In genomic region chr2:8983571-8983970, GRCh38 we compare ENCODE assay signal across 26 cellular contexts. TPM values are rescaled to one million over a fixed set of nuclear protein-coding genes. Genes with fewer than 3 reads are reported as not detected.
A peak's percentile ranks its signal among the peaks of the same experiment; 100 is the strongest.
DNase-seq lines count a peak whose midpoint lies in the region; ATAC-seq and TF ChIP-seq lines count a peak whose summit lies in the region.
"Had no signal": no experiment of that assay in that cellular context is flagged by ENCODE, and none has a peak within 500 bp of the region (broad histone marks: within the 10 kb centered on the region; RNA-seq: fewer than 3 reads in every experiment).

No MANE protein-coding gene starts in this region.

- H4K20me1 ChIP-seq in GM23338 (replicated peaks; ENCODE audit: insufficient read depth) (peaks cover 6% of the 10 kb centered on the region), osteoblast (ENCODE audit: insufficient read depth, low read length) (no peaks in the 10 kb centered on the region)

- H3K9me3 ChIP-seq in osteoblast (ENCODE audit: low read depth, low read length): no peaks in the 10 kb centered on the region
- H3K9me3 ChIP-seq: prostate gland, SJCRH30, suprapubic skin, upper lobe of right lung had no signal

- H3K27ac Mint-ChIP-seq in GM23338 (peak overlapping the region; percentile 82), endothelial cell (ENCODE audit: unreplicated experiment) (peak overlapping the region; percentile 49)
- H3K27ac Mint-ChIP-seq in activated CD4-positive, alpha-beta memory T cell treated with anti-CD3 and anti-CD28 coated beads for 36 hours: no peak overlapping the region
- H3K27ac Mint-ChIP-seq: activated CD4-positive, alpha-beta T cell treated with anti-CD3 and anti-CD28 coated beads for 36 hours; activated naive CD8-positive, alpha-beta T cell treated with anti-CD3 and anti-CD28 coated beads, Interleukin-2, amount 50 U/mL, for 24 hours; neural progenitor cell; stimulated activated memory B cell treated with anti-CD40 and anti-IgM and Interleukin-4, amounts not matched to agents 10 μg/mL and 1 μg/mL and 100 μg/mL, for 72 hours; T-helper 1 cell treated with Interleukin-12 subunit alpha and Interleukin-12 subunit beta and Interleukin-4 antibody, amounts not matched to agents 30 μg/mL and 1 μg/mL, for 36 hours had no signal

- H3K4me1 Mint-ChIP-seq in GM23338 (peaks cover 37% of the 10 kb centered on the region), endothelial cell (ENCODE audit: unreplicated experiment) (peaks cover 49% of the 10 kb centered on the region)
- H3K4me1 Mint-ChIP-seq in activated CD4-positive, alpha-beta memory T cell treated with anti-CD3 and anti-CD28 coated beads for 36 hours (ENCODE audit: low read depth): no peaks in the 10 kb centered on the region
- H3K4me1 Mint-ChIP-seq: activated CD4-positive, alpha-beta T cell treated with anti-CD3 and anti-CD28 coated beads for 36 hours had no signal

- H3K27me3 ChIP-seq in GM23338 (ENCODE audit: insufficient read depth) (no peaks in the 10 kb centered on the region), osteoblast (ENCODE audit: insufficient read depth, low read length) (no peaks in the 10 kb centered on the region)
- H3K27me3 ChIP-seq: foreskin keratinocyte, neural progenitor cell, SJCRH30, suprapubic skin, upper lobe of right lung had no signal

- H3K9me3 Mint-ChIP-seq in GM23338 (no peaks in the 10 kb centered on the region), endothelial cell (ENCODE audit: unreplicated experiment) (no peaks in the 10 kb centered on the region)
- H3K9me3 Mint-ChIP-seq in activated CD4-positive, alpha-beta memory T cell treated with anti-CD3 and anti-CD28 coated beads for 36 hours: no peaks in the 10 kb centered on the region
- H3K9me3 Mint-ChIP-seq: activated naive CD8-positive, alpha-beta T cell treated with anti-CD3 and anti-CD28 coated beads, Interleukin-2, amount 50 U/mL, for 24 hours; neural progenitor cell; stimulated activated memory B cell treated with anti-CD40 and anti-IgM and Interleukin-4, amounts not matched to agents 10 μg/mL and 1 μg/mL and 100 μg/mL, for 72 hours; T-helper 1 cell treated with Interleukin-12 subunit alpha and Interleukin-12 subunit beta and Interleukin-4 antibody, amounts not matched to agents 30 μg/mL and 1 μg/mL, for 36 hours had no signal

- no peak overlapping the region for H3K4me3 ChIP-seq in GM23338
- H3K4me3 ChIP-seq in osteoblast (ENCODE audit: insufficient read depth, low read length): no peak overlapping the region
- H3K4me3 ChIP-seq: neural progenitor cell, prostate gland, SJCRH30, suprapubic skin, upper lobe of right lung had no signal

- no peaks in the 10 kb centered on the region for H3F3A ChIP-seq in GM23338 (replicated peaks; ENCODE audit: low read depth)

- H3K4me2 ChIP-seq in GM23338 (no peak overlapping the region), osteoblast (ENCODE audit: insufficient read depth, low read length) (peak overlapping the region; percentile 67)

- H3K9me2 ChIP-seq in GM23338 (ENCODE audit: insufficient read depth): no peaks in the 10 kb centered on the region

- ATAC-seq in GM23338: no peak
- ATAC-seq in SK-N-SH treated with all-trans-retinoic acid at 6 μM for 48 hours: 0 out of 3 replicates have a peak, but pooled peaks have one; percentile 17
- ATAC-seq: activated CD4-positive, alpha-beta T cell treated with anti-CD3 and anti-CD28 coated beads for 36 hours; activated naive CD8-positive, alpha-beta T cell treated with anti-CD3 and anti-CD28 coated beads, Interleukin-2, amount 50 U/mL, for 24 hours; foreskin keratinocyte; sciatic nerve; upper lobe of right lung had no signal

- TF ChIP-seq CTCF in GM23338 (conservative IDR thresholded peaks at IDR 0.05; ENCODE audit: low read depth in 2 of 2): no peak
- TF ChIP-seq CTCF in endothelial cell (IDR thresholded peaks at IDR 0.05; ENCODE audit: unreplicated experiment): no peak
- no peak for TF ChIP-seq CTCF in osteoblast (IDR thresholded peaks at IDR 0.05; ENCODE audit: extremely low read depth, low read depth, low read length)
- no peak for TF ChIP-seq CTCF in GM10248 (IDR thresholded peaks at IDR 0.05; ENCODE audit: control extremely low read depth, extremely low read depth, low read depth, missing control alignments)

- CTCF ChIA-PET in activated CD4-positive, alpha-beta memory T cell treated with anti-CD3 and anti-CD28 coated beads for 36 hours (lab: Charles Lee): no interaction called here
- CTCF ChIA-PET in GM10248 (lab: Yijun Ruan, JAX): interaction anchor here (0.9 to 1.1 kb wide), 2 partner anchors 11 to 35 kb away, joined by 3 to 5 read pairs; no protein-coding TSS in a partner anchor

- H3K4me1 ChIP-seq in GM23338 (ENCODE audit: insufficient read depth): peaks cover 24% of the 10 kb centered on the region
- H3K4me1 ChIP-seq in osteoblast (ENCODE audit: insufficient read depth, low read length): peaks cover 52% of the 10 kb centered on the region
- H3K4me1 ChIP-seq: prostate gland, SJCRH30, suprapubic skin, upper lobe of right lung had no signal

- no peaks in the 10 kb centered on the region for H3K36me3 ChIP-seq in GM23338 (ENCODE audit: insufficient read depth)
- H3K36me3 ChIP-seq in osteoblast (ENCODE audit: insufficient read depth, low read length): no peaks in the 10 kb centered on the region
- H3K36me3 ChIP-seq: neural progenitor cell, prostate gland, SJCRH30, suprapubic skin, upper lobe of right lung had no signal

- DNase-seq in GM23338 (ENCODE audit: low spot score): no peak
- no peak for DNase-seq in endothelial cell (ENCODE audit: low spot score)
- no peak for DNase-seq in osteoblast (ENCODE audit: insufficient read length, low spot score, missing footprints)
- DNase-seq in T-helper 9 cell: no peak
- DNase-seq in activated CD4-positive, alpha-beta memory T cell treated with anti-CD3 and anti-CD28 coated beads for 36 hours: no peak
- no peak for DNase-seq in GM10248 (ENCODE audit: extremely low spot score)
- no peak for DNase-seq in NOMO-1 treated with dmso at 0.1 percent for 144 hours (lab: John Stamatoyannopoulos, UW; ENCODE audit: unreplicated experiment)
- DNase-seq: activated CD4-positive, alpha-beta T cell treated with anti-CD3 and anti-CD28 coated beads for 36 hours; activated gamma-delta T cell treated with Interleukin-2 at 50 U/mL for 16 hours; activated naive CD8-positive, alpha-beta T cell treated with anti-CD3 and anti-CD28 coated beads, Interleukin-2, amount 50 U/mL, for 24 hours; DMS79; foreskin keratinocyte; NCI-H1436 treated with DMSO at 0.1 percent for 48 hours; NCI-H510A; NK-92 treated with Interleukin-12 subunit alpha and Interleukin-12 subunit beta, amount 100 ng/mL, for 24 hours; SJCRH30; stimulated activated CD4-positive, alpha-beta T cell treated with anti-CD3 and anti-CD28 coated beads, Interleukin-4, amount 100 ng/mL, for 4 hours; upper lobe of right lung had no signal

- POLR2A ChIA-PET in activated CD4-positive, alpha-beta memory T cell treated with anti-CD3 and anti-CD28 coated beads for 36 hours (lab: Charles Lee): no interaction called here
- POLR2A ChIA-PET in GM10248 (lab: Yijun Ruan, JAX): no interaction called here

- H3K79me2 ChIP-seq in GM23338 (replicated peaks; ENCODE audit: insufficient read depth) (peaks cover 84% of the 10 kb centered on the region), osteoblast (ENCODE audit: insufficient read depth, low read length) (peaks cover 72% of the 10 kb centered on the region)

- H2AFZ ChIP-seq in GM23338 (no peak overlapping the region), osteoblast (ENCODE audit: low read length) (no peak overlapping the region)
- H2AFZ ChIP-seq: neural progenitor cell had no signal

- H3K27me3 Mint-ChIP-seq in GM23338 (ENCODE audit: insufficient read depth, low read depth, poor library complexity) (peaks cover 2% of the 10 kb centered on the region), endothelial cell (ENCODE audit: unreplicated experiment) (no peaks in the 10 kb centered on the region)
- H3K27me3 Mint-ChIP-seq in activated CD4-positive, alpha-beta memory T cell treated with anti-CD3 and anti-CD28 coated beads for 36 hours: peaks cover 4% of the 10 kb centered on the region
- H3K27me3 Mint-ChIP-seq: activated naive CD8-positive, alpha-beta T cell treated with anti-CD3 and anti-CD28 coated beads, Interleukin-2, amount 50 U/mL, for 24 hours; stimulated activated memory B cell treated with anti-CD40 and anti-IgM and Interleukin-4, amounts not matched to agents 10 μg/mL and 1 μg/mL and 100 μg/mL, for 72 hours had no signal

- intact Hi-C loops in activated CD4-positive, alpha-beta memory T cell treated with anti-CD3 and anti-CD28 coated beads for 36 hours (cut with micrococcal nuclease): no loop called here

- H3K36me3 Mint-ChIP-seq in GM23338 (ENCODE audit: low read depth): no peaks in the 10 kb centered on the region
- no peaks in the 10 kb centered on the region for H3K36me3 Mint-ChIP-seq in endothelial cell (ENCODE audit: low read depth, unreplicated experiment)
- H3K36me3 Mint-ChIP-seq in activated CD4-positive, alpha-beta memory T cell treated with anti-CD3 and anti-CD28 coated beads for 36 hours: no peaks in the 10 kb centered on the region
- H3K36me3 Mint-ChIP-seq: neural progenitor cell; stimulated activated memory B cell treated with anti-CD40 and anti-IgM and Interleukin-4, amounts not matched to agents 10 μg/mL and 1 μg/mL and 100 μg/mL, for 72 hours had no signal

- H3K27ac ChIP-seq in GM23338 (ENCODE audit: low read depth): no peak overlapping the region
- H3K27ac ChIP-seq in osteoblast (ENCODE audit: low read depth, low read length): peak overlapping the region; percentile 74
- H3K27ac ChIP-seq: C4-2B, foreskin keratinocyte, neural progenitor cell, prostate gland, SJCRH30, suprapubic skin, upper lobe of right lung had no signal

- H3K4me3 Mint-ChIP-seq in GM23338 (no peak overlapping the region), endothelial cell (ENCODE audit: unreplicated experiment) (no peak overlapping the region)
- no peak overlapping the region for H3K4me3 Mint-ChIP-seq in activated CD4-positive, alpha-beta memory T cell treated with anti-CD3 and anti-CD28 coated beads for 36 hours
- H3K4me3 Mint-ChIP-seq: activated CD4-positive, alpha-beta T cell treated with anti-CD3 and anti-CD28 coated beads for 36 hours; activated naive CD8-positive, alpha-beta T cell treated with anti-CD3 and anti-CD28 coated beads, Interleukin-2, amount 50 U/mL, for 24 hours; neural progenitor cell; stimulated activated memory B cell treated with anti-CD40 and anti-IgM and Interleukin-4, amounts not matched to agents 10 μg/mL and 1 μg/mL and 100 μg/mL, for 72 hours; T-helper 1 cell treated with Interleukin-12 subunit alpha and Interleukin-12 subunit beta and Interleukin-4 antibody, amounts not matched to agents 30 μg/mL and 1 μg/mL, for 36 hours had no signal

TF ChIP-seq in SK-N-SH treated with all-trans-retinoic acid at 6 μM for 48 hours, 23 proteins besides CTCF, POLR2A, EP300 and RAD21 (continues in another document):
- TF ChIP-seq RARB (CRISPR knock-in tag; IDR thresholded peaks at IDR 0.05) (no peak), ZNF565 (CRISPR knock-in tag; conservative IDR thresholded peaks at IDR 0.05; ENCODE audit: low read depth) (no peak)

RNA-seq across cellular contexts. Expression of gene MBOAT2, which starts 19.9 kb away (rescaled TPM):
- 22.7 and 24.7 TPM in 2 replicates for total RNA-seq in GM23338 (2014; rRNA removed; shearing (Covaris generic))
- polyA plus RNA-seq in GM23338 (2016; fragmentation: Nextera tagmentation; extraction: Ambion mirVana): 8.2 and 15.9 TPM in 2 replicates
- total RNA-seq in endothelial cell (ENCODE audit: unreplicated experiment) (71.6 TPM), osteoblast (54.3 and 56.6 TPM in 2 replicates)
- total RNA-seq in activated CD4-positive, alpha-beta memory T cell treated with anti-CD3 and anti-CD28 coated beads for 36 hours: 1 to 10 TPM; 6.4 to 7.0 TPM
